In genomic region chr14:85532981-85533820, GRCh38 we compare ENCODE assay signal across 8 cellular contexts. TPM values are rescaled to one million over a fixed set of nuclear protein-coding genes. Genes with fewer than 3 reads are reported as not detected.
DNase-seq lines count a peak whose midpoint lies in the region; ATAC-seq, FAIRE-seq and TF ChIP-seq lines count a peak whose summit lies in the region.

No MANE protein-coding gene starts in this region.

- 0 out of 2 replicates have a peak overlapping the region, but pooled peaks have one; percentile 16 for H2AFZ ChIP-seq in PC-9

- H3K36me3 ChIP-seq in PC-9 (ENCODE audit: low read depth) = no peaks in the 10 kb centered on the region
- no peaks in the 10 kb centered on the region for H3K36me3 ChIP-seq in esophagus squamous epithelium

- no peak for TF ChIP-seq CTCF in PC-9 (conservative IDR thresholded peaks at IDR 0.05)
- no peak for TF ChIP-seq CTCF in esophagus squamous epithelium (IDR thresholded peaks at IDR 0.05)

- FAIRE-seq in H54 (lab: Jason Lieb, UNC) (no peak), urothelium cell line (lab: Jason Lieb, UNC) (peak; percentile 5)

- ATAC-seq in GM21515 (IDR thresholded peaks at IDR 0.05; ENCODE audit: unreplicated experiment) = no peak

- POLR2A ChIA-PET in PC-9 (lab: Charles Lee; ENCODE audit: unreplicated experiment) = interaction anchor here (0.6 kb wide), 1 partner anchor 284 kb away, joined by 4 read pairs; no protein-coding TSS in a partner anchor

- H3K27ac ChIP-seq in PC-9 (no peak overlapping the region), esophagus squamous epithelium (peak overlapping the region; percentile 60 to 87 (median 83))

- CTCF ChIA-PET in PC-9 (lab: Charles Lee) = no interaction called here

- TF ChIP-seq POLR2A in H54 (IDR thresholded peaks at IDR 0.05; ENCODE audit: low read depth, low read length) = 0 out of 2 replicates have a peak, but pooled peaks have one; percentile 5
- peak in 2 of 4 donors; percentile 43 to 58 for TF ChIP-seq POLR2A in esophagus squamous epithelium (IDR thresholded peaks at IDR 0.05)

- H3K4me1 ChIP-seq in PC-9 (replicated peaks; ENCODE audit: insufficient read depth) (no peaks in the 10 kb centered on the region), esophagus squamous epithelium (peaks cover 14 to 84% (median 33%) of the 10 kb centered on the region in 3 donors)

- no peaks in the 10 kb centered on the region for H4K20me1 ChIP-seq in PC-9 (ENCODE audit: insufficient read depth)

- intact Hi-C loops in PC-9 (cut with micrococcal nuclease; ENCODE audit: unreplicated experiment) (loop anchor here (10.0 kb wide), 1 partner anchor 522 kb away; no protein-coding TSS in a partner anchor), esophagus squamous epithelium (cut with DNase I) (no loop called here)

- no peak for DNase-seq in H54 (ENCODE audit: insufficient read length, low spot score)
- peak in 1 of 2 experiments; percentile 28 for DNase-seq in PC-9
- DNase-seq in esophagus squamous epithelium (lab: John Stamatoyannopoulos, UW) = no peak
- DNase-seq in midbrain (lab: John Stamatoyannopoulos, UW) = peak; percentile 59
- peak; percentile 76 for DNase-seq in urothelium cell line (ENCODE audit: low spot score)
- no peak for DNase-seq in GOT3 (lab: John Stamatoyannopoulos, UW)
- no peak for DNase-seq in activated CD4-positive, alpha-beta T cell treated with anti-CD3 and anti-CD28 coated beads for 4 hours

- peak overlapping the region; percentile 43; the same call in 1 of the 2 replicates for H3K4me3 ChIP-seq in PC-9
- peak overlapping the region; percentile 46 to 79 (median 62) for H3K4me3 ChIP-seq in esophagus squamous epithelium

- H3K4me2 ChIP-seq in PC-9 = peak overlapping the region; percentile 66

- H3K9me3 ChIP-seq in PC-9 (ENCODE audit: insufficient read depth, low read depth) (no peaks in the 10 kb centered on the region), esophagus squamous epithelium (no peaks in the 10 kb centered on the region)

- no TSS peak for BruUV-seq in PC-9 (replicated peaks; lab: Mats Ljungman, UMichigan)

- 1 to 7% methylated on average over 17 to 25 of the region's 85 CpGs for WGBS in esophagus squamous epithelium, 2 donors

- H3K27me3 ChIP-seq in PC-9 (ENCODE audit: insufficient read depth, low read depth) = peaks cover 32% of the 10 kb centered on the region
- H3K27me3 ChIP-seq in esophagus squamous epithelium = peaks cover 0 to 66% (median 0%) of the 10 kb centered on the region in 4 donors

- no peaks in the 10 kb centered on the region for H3K79me2 ChIP-seq in PC-9 (ENCODE audit: low read depth)

- no peaks in the 10 kb centered on the region for H3K9me2 ChIP-seq in PC-9 (ENCODE audit: insufficient read depth)

- no peaks in the 10 kb centered on the region for H3F3A ChIP-seq in PC-9 (ENCODE audit: insufficient read depth, low read depth)

RNA-seq across cellular contexts. Expression of gene FLRT2, which starts 3.3 kb away (rescaled TPM):
- 2.1 and 2.2 TPM in 2 replicates for total RNA-seq in PC-9 (2021)
- total RNA-seq in esophagus squamous epithelium = 1 to 10 TPM in 3 of 4 donors, under 1 TPM in 1; 0.61 to 8.4 (median 6.4) TPM

Comparison
In these comparisons a context has a peak if more than half of its experiments do, and no peak if none do; other contexts are left out.
1. DNase-seq: peak in midbrain (single experiment) and urothelium cell line (single experiment); none in H54 (single experiment), esophagus squamous epithelium (single experiment), GOT3 (single experiment) and activated CD4-positive, alpha-beta T cell treated with anti-CD3 and anti-CD28 coated beads for 4 hours (0 of 2).